Comparison of ENCODE assay signal across 16 cellular contexts in genomic region chr16:51393381-51394005, GRCh38.
DNase-seq lines count a peak whose midpoint lies in the region; ATAC-seq, FAIRE-seq and TF ChIP-seq lines count a peak whose summit lies in the region.
"Had no signal": no experiment of that assay in that cellular context is flagged by ENCODE, and none has a peak within 500 bp of the region (broad histone marks: within the 10 kb centered on the region; RNA-seq: fewer than 3 reads in every experiment).

No MANE protein-coding gene starts in this region.

- no peak overlapping the region for H2AK5ac ChIP-seq in H1 (ENCODE audit: low read depth, low read length)
- peak overlapping the region; percentile 27 for H2AK5ac ChIP-seq in mesendoderm (ENCODE audit: low read length)

- DNase-seq in COLO829 (ENCODE audit: low spot score), result peak; percentile 15
- DNase-seq in M059J (ENCODE audit: low read depth), result peak; percentile 79
- no peak for DNase-seq in H1 (ENCODE audit: low read depth in 1 of 2, low spot score in 2 of 2)
- DNase-seq in mesendoderm, result no peak
- DNase-seq in NCI-H1694 treated with DMSO at 0.1 percent for 48 hours (lab: John Stamatoyannopoulos, UW), result no peak
- no peak for DNase-seq in activated CD8-positive, alpha-beta T cell treated with anti-CD3 and anti-CD28 coated beads, Interleukin-2, amount 10 ng/mL, durations not matched to agents 7 days and 5 days
- DNase-seq: activated T-cell treated with anti-CD3 and anti-CD28 coated beads, Interleukin-2, amount 50 U/mL, for 1 hour; effector memory CD4-positive, alpha-beta T cell; immature natural killer cell; MM.1S; NCI-H2029; stomach had no signal

- POLR2A ChIA-PET in H1 (lab: Charles Lee; ENCODE audit: partially characterized antibody), result interaction anchor here (1.1 to 1.7 kb wide), 3 partner anchors 29 to 247 kb away, joined by 4 to 5 read pairs (median 4); no protein-coding TSS in a partner anchor
- POLR2A ChIA-PET in activated CD8-positive, alpha-beta T cell treated with anti-CD3 and anti-CD28 coated beads, Interleukin-2, amount 10 ng/mL, durations not matched to agents 7 days and 5 days (lab: Charles Lee), result no interaction called here

- H3K9ac ChIP-seq in H1 (replicated peaks in 1 of 4; ENCODE audit: extremely low read depth in 1 of 4, low read depth in 3 of 4, low read length in 3 of 4), result no peak overlapping the region
- H3K9ac ChIP-seq in mesendoderm (ENCODE audit: low read length), result no peak overlapping the region

- no peak for FAIRE-seq in H1 (lab: Jason Lieb, UNC)

- H3K79me1 ChIP-seq in H1 (ENCODE audit: low read depth, low read length), result no peaks in the 10 kb centered on the region
- H3K79me1 ChIP-seq in mesendoderm (ENCODE audit: low read length), result no peaks in the 10 kb centered on the region

- H3K56ac ChIP-seq in H1 (replicated peaks; ENCODE audit: insufficient read length, low read depth, low read length), result peak overlapping the region; percentile 32
- H3K56ac ChIP-seq in mesendoderm (ENCODE audit: low read length), result peak overlapping the region; percentile 38

- H3K23ac ChIP-seq in H1 (ENCODE audit: insufficient read length), result no peak overlapping the region
- H3K23ac ChIP-seq in mesendoderm (ENCODE audit: low read length), result no peak overlapping the region

- H3K4ac ChIP-seq in H1 (replicated peaks; ENCODE audit: insufficient read length, low read depth, low read length) (peak overlapping the region; percentile 84), mesendoderm (ENCODE audit: low read depth, low read length) (no peak overlapping the region)

- 92% methylated on average over 2 of the region's 2 CpGs; no CpG with 5 or more reads in 1 of the 2 experiments for WGBS in H1 (ENCODE audit: extremely low coverage in 1 of 2, insufficient coverage in 1 of 2, insufficient read length in 1 of 2, insufficient replicate concordance in 2 of 2, low coverage in 1 of 2, low lambda C conversion rate in 2 of 2, missing lambda C conversion rate in 1 of 2), 2 experiments
- WGBS in mesendoderm (ENCODE audit: extremely low coverage, insufficient coverage, low lambda C conversion rate), result no CpG with 5 or more reads among the region's 2 CpGs

- peak overlapping the region in 1 of 2 experiments; percentile 90; a peak in 1 of 4 replicates for H3K4me2 ChIP-seq in H1 (ENCODE audit: insufficient read depth in 1 of 2, low read depth in 2 of 2, low read length in 2 of 2)
- no peak overlapping the region for H3K4me2 ChIP-seq in mesendoderm (ENCODE audit: low read length)

- no peak overlapping the region for H4K8ac ChIP-seq in H1 (ENCODE audit: extremely low read depth, insufficient read depth, low read length)
- H4K8ac ChIP-seq in mesendoderm (ENCODE audit: low read depth, low read length), result no peak overlapping the region

- peaks cover 5% of the 10 kb centered on the region in 2 experiments; a peak in 2 of 4 replicates for H3K9me3 ChIP-seq in H1 (ENCODE audit: insufficient read depth in 2 of 2, low read depth in 1 of 2, low read length in 1 of 2)

- no peaks in the 10 kb centered on the region for H4K20me1 ChIP-seq in H1 (replicated peaks in 1 of 2; ENCODE audit: control insufficient read depth in 1 of 2, insufficient read depth in 2 of 2, low read length in 2 of 2)

- H3K4me3 ChIP-seq in H1 (ENCODE audit: extremely low read depth in 1 of 4, insufficient read depth in 2 of 4, low read depth in 3 of 4, low read length in 4 of 4) (peak overlapping the region in 1 of 4 experiments; percentile 44; a peak in 1 of 8 replicates), mesendoderm (ENCODE audit: low read length) (no peak overlapping the region)
- H3K4me3 ChIP-seq: SK-N-MC, stomach had no signal

- H3K36me3 ChIP-seq in H1 (ENCODE audit: control insufficient read depth in 2 of 4, insufficient read depth in 4 of 4, low read length in 3 of 4) (no peaks in the 10 kb centered on the region), mesendoderm (ENCODE audit: control insufficient read depth, insufficient read depth, low read length) (no peaks in the 10 kb centered on the region)
- H3K36me3 ChIP-seq: stomach had no signal

- H4K5ac ChIP-seq in H1 (ENCODE audit: insufficient read length, low read depth, low read length) (peak overlapping the region; percentile 73), mesendoderm (ENCODE audit: low read length) (no peak overlapping the region)

- H3K23me2 ChIP-seq in H1 (ENCODE audit: low read depth, low read length), result no peaks in the 10 kb centered on the region

- TF ChIP-seq EP300 in H1 (IDR thresholded peaks at IDR 0.05; ENCODE audit: borderline replicate concordance in 1 of 2, low read depth in 2 of 2, low read length in 2 of 2), result no peak

- H2BK15ac ChIP-seq in H1 (ENCODE audit: low read length) (no peak overlapping the region), mesendoderm (replicated peaks; ENCODE audit: low read depth) (no peak overlapping the region)

- H3K4me3 Mint-ChIP-seq in activated CD8-positive, alpha-beta T cell treated with anti-CD3 and anti-CD28 coated beads, Interleukin-2, amount 10 ng/mL, durations not matched to agents 7 days and 5 days, result no peak overlapping the region
- H3K4me3 Mint-ChIP-seq: activated naive CD8-positive, alpha-beta T cell; immature natural killer cell had no signal

- H3K36me3 Mint-ChIP-seq in activated CD8-positive, alpha-beta T cell treated with anti-CD3 and anti-CD28 coated beads, Interleukin-2, amount 10 ng/mL, durations not matched to agents 7 days and 5 days (ENCODE audit: low read depth), result no peaks in the 10 kb centered on the region
- H3K36me3 Mint-ChIP-seq: activated naive CD8-positive, alpha-beta T cell; immature natural killer cell had no signal

- no peak overlapping the region for H3K27ac Mint-ChIP-seq in activated CD8-positive, alpha-beta T cell treated with anti-CD3 and anti-CD28 coated beads, Interleukin-2, amount 10 ng/mL, durations not matched to agents 7 days and 5 days
- H3K27ac Mint-ChIP-seq: activated naive CD8-positive, alpha-beta T cell; immature natural killer cell had no signal

- TF ChIP-seq POLR2A in H1 (IDR thresholded peaks at IDR 0.05; ENCODE audit: control extremely low read depth in 1 of 2, low read depth in 2 of 2, low read length in 2 of 2), result no peak

- H3K27me3 Mint-ChIP-seq in activated CD8-positive, alpha-beta T cell treated with anti-CD3 and anti-CD28 coated beads, Interleukin-2, amount 10 ng/mL, durations not matched to agents 7 days and 5 days (ENCODE audit: low read depth), result no peaks in the 10 kb centered on the region

- no peak for TF ChIP-seq RAD21 in H1 (IDR thresholded peaks at IDR 0.05 in 1 of 2, conservative IDR thresholded peaks at IDR 0.05 in 1 of 2; ENCODE audit: low read depth in 2 of 2, low read length in 2 of 2)

- H3K18ac ChIP-seq in H1 (ENCODE audit: extremely low read depth, low read length), result peak overlapping the region; percentile 33; the same call in 1 of the 2 replicates
- H3K18ac ChIP-seq in mesendoderm (ENCODE audit: low read length), result no peak overlapping the region

- no peak for ATAC-seq in HG03521 (IDR thresholded peaks at IDR 0.05; ENCODE audit: unreplicated experiment)
- no peak for ATAC-seq in HG03469 (IDR thresholded peaks at IDR 0.05; ENCODE audit: unreplicated experiment)
- ATAC-seq in activated CD8-positive, alpha-beta T cell treated with anti-CD3 and anti-CD28 coated beads, Interleukin-2, amount 10 ng/mL, durations not matched to agents 7 days and 5 days, result no peak

- 0 out of 2 replicates have a peak overlapping the region, but pooled peaks have one; percentile 32 for H2BK12ac ChIP-seq in H1 (ENCODE audit: low read depth, low read length)

- H3K4me1 ChIP-seq in H1 (replicated peaks in 1 of 4; ENCODE audit: control insufficient read depth in 3 of 4, insufficient read depth in 4 of 4, low read length in 3 of 4), result peaks cover 2 to 16% (median 13%) of the 10 kb centered on the region in 4 experiments; a peak in 5 of 7 replicates
- peaks cover 3% of the 10 kb centered on the region for H3K4me1 ChIP-seq in mesendoderm (ENCODE audit: control insufficient read depth, low read depth, low read length)
- H3K4me1 ChIP-seq: stomach had no signal

- peak overlapping the region; percentile 87 for H4K91ac ChIP-seq in H1 (replicated peaks; ENCODE audit: insufficient read length, low read length)

- H3K9me3 Mint-ChIP-seq in activated CD8-positive, alpha-beta T cell treated with anti-CD3 and anti-CD28 coated beads, Interleukin-2, amount 10 ng/mL, durations not matched to agents 7 days and 5 days (ENCODE audit: insufficient read depth), result peaks cover 3% of the 10 kb centered on the region

- no peaks in the 10 kb centered on the region for H3K4me1 Mint-ChIP-seq in activated CD8-positive, alpha-beta T cell treated with anti-CD3 and anti-CD28 coated beads, Interleukin-2, amount 10 ng/mL, durations not matched to agents 7 days and 5 days (ENCODE audit: low read depth)
- H3K4me1 Mint-ChIP-seq: immature natural killer cell had no signal

- H2BK5ac ChIP-seq in H1 (ENCODE audit: low read depth, low read length), result peak overlapping the region; percentile 91; the same call in 1 of the 2 replicates
- H2BK5ac ChIP-seq in mesendoderm (ENCODE audit: low read length), result no peak overlapping the region

- H3K27ac ChIP-seq in H1 (ENCODE audit: low read depth, low read length) (no peak overlapping the region), mesendoderm (ENCODE audit: low read depth, low read length) (no peak overlapping the region)
- H3K27ac ChIP-seq: SK-N-MC had no signal

- TF ChIP-seq CTCF in H1 (IDR thresholded peaks at IDR 0.05; ENCODE audit: control extremely low read depth in 1 of 3, insufficient read depth in 1 of 3, low read depth in 1 of 3, low read length in 3 of 3), result no peak

- H2AFZ ChIP-seq in H1 (ENCODE audit: low read length), result no peak overlapping the region

- H3K79me2 ChIP-seq in H1 (ENCODE audit: control insufficient read depth in 1 of 2, insufficient read depth in 2 of 2, low read length in 2 of 2) (no peaks in the 10 kb centered on the region), mesendoderm (ENCODE audit: control insufficient read depth, insufficient read depth, low read length) (no peaks in the 10 kb centered on the region)

- no peak overlapping the region for H3K14ac ChIP-seq in H1 (ENCODE audit: insufficient read length)

- H2BK20ac ChIP-seq in H1 (ENCODE audit: low read length), result peak overlapping the region; percentile 24; the same call in 1 of the 2 replicates

- H2BK120ac ChIP-seq in H1 (replicated peaks; ENCODE audit: low read depth, low read length) (peak overlapping the region; percentile 67), mesendoderm (ENCODE audit: low read depth, low read length) (no peak overlapping the region)

- H3K27me3 ChIP-seq in H1 (replicated peaks in 1 of 4; ENCODE audit: control insufficient read depth in 3 of 4, extremely low read depth in 1 of 4, insufficient read depth in 3 of 4, low read length in 3 of 4) (no peaks in the 10 kb centered on the region), mesendoderm (ENCODE audit: insufficient read depth, low read length, poor library complexity) (no peaks in the 10 kb centered on the region)

- CTCF ChIA-PET in H1 (lab: Charles Lee; ENCODE audit: partially characterized antibody), result interaction anchor here (1.0 to 1.8 kb wide), 3 partner anchors 9 to 245 kb away, joined by 3 to 4 read pairs (median 3); no protein-coding TSS in a partner anchor
- CTCF ChIA-PET in activated CD8-positive, alpha-beta T cell treated with anti-CD3 and anti-CD28 coated beads, Interleukin-2, amount 10 ng/mL, durations not matched to agents 7 days and 5 days (lab: Charles Lee), result no interaction called here

TF ChIP-seq in H1, 55 proteins besides CTCF, POLR2A, EP300 and RAD21 (continues in another document):
- TF ChIP-seq TAF1 (IDR thresholded peaks at IDR 0.05; ENCODE audit: low read depth, low read length) (no peak), CBX5 (IDR thresholded peaks at IDR 0.05; ENCODE audit: low read depth, low read length) (no peak)

Comparison
In these comparisons a context has a peak if more than half of its experiments do, and no peak if none do; other contexts are left out.
1. DNase-seq: peak in COLO829 (single experiment) and M059J (single experiment); none in H1 (0 of 2), mesendoderm (single experiment), NCI-H1694 treated with DMSO at 0.1 percent for 48 hours (single experiment) and activated CD8-positive, alpha-beta T cell treated with anti-CD3 and anti-CD28 coated beads, Interleukin-2, amount 10 ng/mL, durations not matched to agents 7 days and 5 days (single experiment).